ENCODE assay signal across 2 cellular contexts in the genomic region with DNA sequence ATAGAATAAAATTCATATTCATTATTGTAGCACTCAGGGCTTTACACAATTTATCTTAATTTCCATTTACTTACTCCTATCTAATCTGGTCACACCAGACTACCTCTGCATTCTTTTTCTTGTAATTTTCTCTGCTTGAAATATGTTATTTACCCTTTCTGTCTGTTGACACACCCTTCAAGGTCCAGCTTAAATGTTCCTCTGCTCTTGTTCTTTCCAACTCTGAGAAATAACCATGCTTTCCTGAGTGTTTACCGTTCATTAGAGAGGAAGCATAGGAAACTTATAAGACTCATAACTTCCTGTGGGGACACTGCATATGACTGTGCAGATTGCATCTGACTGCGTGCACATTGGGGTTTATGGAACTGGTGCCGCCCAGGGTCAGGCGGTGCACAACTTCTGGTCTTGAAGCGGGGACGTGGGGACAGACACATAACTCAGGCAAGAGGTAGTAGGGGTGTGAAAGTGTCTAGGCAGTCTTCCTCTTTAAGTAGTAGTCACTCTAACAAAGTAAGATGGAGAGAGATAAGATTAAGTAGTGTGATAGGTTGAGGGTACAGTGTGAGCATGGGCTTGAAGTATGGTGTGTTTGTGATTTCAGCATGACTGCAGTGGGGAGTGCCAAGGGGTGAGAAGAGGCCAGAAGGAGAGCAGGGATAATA.
TF ChIP-seq lines count a peak whose summit lies in the region.

No MANE protein-coding gene starts in this region.

TF ChIP-seq in SK-N-SH, 30 proteins besides CTCF, POLR2A, EP300 and RAD21:
- TF ChIP-seq, protein P1, sequence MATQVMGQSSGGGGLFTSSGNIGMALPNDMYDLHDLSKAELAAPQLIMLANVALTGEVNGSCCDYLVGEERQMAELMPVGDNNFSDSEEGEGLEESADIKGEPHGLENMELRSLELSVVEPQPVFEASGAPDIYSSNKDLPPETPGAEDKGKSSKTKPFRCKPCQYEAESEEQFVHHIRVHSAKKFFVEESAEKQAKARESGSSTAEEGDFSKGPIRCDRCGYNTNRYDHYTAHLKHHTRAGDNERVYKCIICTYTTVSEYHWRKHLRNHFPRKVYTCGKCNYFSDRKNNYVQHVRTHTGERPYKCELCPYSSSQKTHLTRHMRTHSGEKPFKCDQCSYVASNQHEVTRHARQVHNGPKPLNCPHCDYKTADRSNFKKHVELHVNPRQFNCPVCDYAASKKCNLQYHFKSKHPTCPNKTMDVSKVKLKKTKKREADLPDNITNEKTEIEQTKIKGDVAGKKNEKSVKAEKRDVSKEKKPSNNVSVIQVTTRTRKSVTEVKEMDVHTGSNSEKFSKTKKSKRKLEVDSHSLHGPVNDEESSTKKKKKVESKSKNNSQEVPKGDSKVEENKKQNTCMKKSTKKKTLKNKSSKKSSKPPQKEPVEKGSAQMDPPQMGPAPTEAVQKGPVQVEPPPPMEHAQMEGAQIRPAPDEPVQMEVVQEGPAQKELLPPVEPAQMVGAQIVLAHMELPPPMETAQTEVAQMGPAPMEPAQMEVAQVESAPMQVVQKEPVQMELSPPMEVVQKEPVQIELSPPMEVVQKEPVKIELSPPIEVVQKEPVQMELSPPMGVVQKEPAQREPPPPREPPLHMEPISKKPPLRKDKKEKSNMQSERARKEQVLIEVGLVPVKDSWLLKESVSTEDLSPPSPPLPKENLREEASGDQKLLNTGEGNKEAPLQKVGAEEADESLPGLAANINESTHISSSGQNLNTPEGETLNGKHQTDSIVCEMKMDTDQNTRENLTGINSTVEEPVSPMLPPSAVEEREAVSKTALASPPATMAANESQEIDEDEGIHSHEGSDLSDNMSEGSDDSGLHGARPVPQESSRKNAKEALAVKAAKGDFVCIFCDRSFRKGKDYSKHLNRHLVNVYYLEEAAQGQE (IDR thresholded peaks at IDR 0.05; ENCODE audit: low read depth, low read length) = no peak

TF ChIP-seq in SK-N-SH treated with all-trans-retinoic acid at 6 μM for 48 hours, 23 proteins besides CTCF, POLR2A, EP300 and RAD21 (continued from another document):
- TF ChIP-seq, protein P2, sequence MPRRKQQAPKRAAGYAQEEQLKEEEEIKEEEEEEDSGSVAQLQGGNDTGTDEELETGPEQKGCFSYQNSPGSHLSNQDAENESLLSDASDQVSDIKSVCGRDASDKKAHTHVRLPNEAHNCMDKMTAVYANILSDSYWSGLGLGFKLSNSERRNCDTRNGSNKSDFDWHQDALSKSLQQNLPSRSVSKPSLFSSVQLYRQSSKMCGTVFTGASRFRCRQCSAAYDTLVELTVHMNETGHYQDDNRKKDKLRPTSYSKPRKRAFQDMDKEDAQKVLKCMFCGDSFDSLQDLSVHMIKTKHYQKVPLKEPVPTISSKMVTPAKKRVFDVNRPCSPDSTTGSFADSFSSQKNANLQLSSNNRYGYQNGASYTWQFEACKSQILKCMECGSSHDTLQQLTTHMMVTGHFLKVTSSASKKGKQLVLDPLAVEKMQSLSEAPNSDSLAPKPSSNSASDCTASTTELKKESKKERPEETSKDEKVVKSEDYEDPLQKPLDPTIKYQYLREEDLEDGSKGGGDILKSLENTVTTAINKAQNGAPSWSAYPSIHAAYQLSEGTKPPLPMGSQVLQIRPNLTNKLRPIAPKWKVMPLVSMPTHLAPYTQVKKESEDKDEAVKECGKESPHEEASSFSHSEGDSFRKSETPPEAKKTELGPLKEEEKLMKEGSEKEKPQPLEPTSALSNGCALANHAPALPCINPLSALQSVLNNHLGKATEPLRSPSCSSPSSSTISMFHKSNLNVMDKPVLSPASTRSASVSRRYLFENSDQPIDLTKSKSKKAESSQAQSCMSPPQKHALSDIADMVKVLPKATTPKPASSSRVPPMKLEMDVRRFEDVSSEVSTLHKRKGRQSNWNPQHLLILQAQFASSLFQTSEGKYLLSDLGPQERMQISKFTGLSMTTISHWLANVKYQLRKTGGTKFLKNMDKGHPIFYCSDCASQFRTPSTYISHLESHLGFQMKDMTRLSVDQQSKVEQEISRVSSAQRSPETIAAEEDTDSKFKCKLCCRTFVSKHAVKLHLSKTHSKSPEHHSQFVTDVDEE (CRISPR knock-in tag; IDR thresholded peaks at IDR 0.05) = no peak
- no peak for TF ChIP-seq ZC3H10 (CRISPR knock-in tag; IDR thresholded peaks at IDR 0.05)
- TF ChIP-seq, protein P3, sequence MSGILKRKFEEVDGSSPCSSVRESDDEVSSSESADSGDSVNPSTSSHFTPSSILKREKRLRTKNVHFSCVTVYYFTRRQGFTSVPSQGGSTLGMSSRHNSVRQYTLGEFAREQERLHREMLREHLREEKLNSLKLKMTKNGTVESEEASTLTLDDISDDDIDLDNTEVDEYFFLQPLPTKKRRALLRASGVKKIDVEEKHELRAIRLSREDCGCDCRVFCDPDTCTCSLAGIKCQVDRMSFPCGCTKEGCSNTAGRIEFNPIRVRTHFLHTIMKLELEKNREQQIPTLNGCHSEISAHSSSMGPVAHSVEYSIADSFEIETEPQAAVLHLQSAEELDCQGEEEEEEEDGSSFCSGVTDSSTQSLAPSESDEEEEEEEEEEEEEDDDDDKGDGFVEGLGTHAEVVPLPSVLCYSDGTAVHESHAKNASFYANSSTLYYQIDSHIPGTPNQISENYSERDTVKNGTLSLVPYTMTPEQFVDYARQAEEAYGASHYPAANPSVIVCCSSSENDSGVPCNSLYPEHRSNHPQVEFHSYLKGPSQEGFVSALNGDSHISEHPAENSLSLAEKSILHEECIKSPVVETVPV (CRISPR knock-in tag; IDR thresholded peaks at IDR 0.05) = no peak
- no peak for TF ChIP-seq TOX (CRISPR knock-in tag; IDR thresholded peaks at IDR 0.05; ENCODE audit: borderline replicate concordance)
- no peak for TF ChIP-seq PPARA (CRISPR knock-in tag; IDR thresholded peaks at IDR 0.05; ENCODE audit: borderline replicate concordance)
- TF ChIP-seq, protein P4, sequence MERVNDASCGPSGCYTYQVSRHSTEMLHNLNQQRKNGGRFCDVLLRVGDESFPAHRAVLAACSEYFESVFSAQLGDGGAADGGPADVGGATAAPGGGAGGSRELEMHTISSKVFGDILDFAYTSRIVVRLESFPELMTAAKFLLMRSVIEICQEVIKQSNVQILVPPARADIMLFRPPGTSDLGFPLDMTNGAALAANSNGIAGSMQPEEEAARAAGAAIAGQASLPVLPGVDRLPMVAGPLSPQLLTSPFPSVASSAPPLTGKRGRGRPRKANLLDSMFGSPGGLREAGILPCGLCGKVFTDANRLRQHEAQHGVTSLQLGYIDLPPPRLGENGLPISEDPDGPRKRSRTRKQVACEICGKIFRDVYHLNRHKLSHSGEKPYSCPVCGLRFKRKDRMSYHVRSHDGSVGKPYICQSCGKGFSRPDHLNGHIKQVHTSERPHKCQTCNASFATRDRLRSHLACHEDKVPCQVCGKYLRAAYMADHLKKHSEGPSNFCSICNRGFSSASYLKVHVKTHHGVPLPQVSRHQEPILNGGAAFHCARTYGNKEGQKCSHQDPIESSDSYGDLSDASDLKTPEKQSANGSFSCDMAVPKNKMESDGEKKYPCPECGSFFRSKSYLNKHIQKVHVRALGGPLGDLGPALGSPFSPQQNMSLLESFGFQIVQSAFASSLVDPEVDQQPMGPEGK (CRISPR knock-in tag; IDR thresholded peaks at IDR 0.05; ENCODE audit: borderline replicate concordance) = no peak
- TF ChIP-seq ISL1 (CRISPR knock-in tag; IDR thresholded peaks at IDR 0.05) = no peak
